ENCODE assay signal across 24 cellular contexts in the genomic region with DNA sequence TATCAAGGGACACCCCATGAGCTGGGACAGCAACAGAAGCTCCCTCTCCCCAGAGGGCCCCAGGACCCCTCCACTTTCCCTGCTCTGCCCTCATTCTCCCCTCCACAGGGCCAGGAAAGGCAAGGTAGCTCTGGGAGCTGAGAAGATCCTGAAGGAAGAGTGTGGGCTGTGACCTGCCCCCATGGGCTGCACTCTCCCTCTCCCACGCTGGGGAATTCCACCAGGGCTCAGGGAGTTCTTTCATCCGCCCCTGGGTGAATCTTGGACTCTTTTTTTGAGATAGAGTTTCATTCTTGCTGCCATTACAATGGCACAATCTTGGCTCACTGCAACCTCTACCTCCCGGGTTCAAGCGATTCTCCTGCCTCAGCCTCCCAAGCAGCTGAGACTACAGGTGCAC.
"Had no signal": no experiment of that assay in that cellular context is flagged by ENCODE, and none has a peak within 500 bp of the region (broad histone marks: within the 10 kb centered on the region; RNA-seq: fewer than 3 reads in every experiment).

No MANE protein-coding gene starts in this region.

- ATAC-seq: esophagus mucosa; gastrocnemius medialis; left lobe of liver; natural killer cell; psoas muscle; right cardiac atrium; stimulated activated memory B cell treated with anti-CD40 and anti-IgM and Interleukin-4, amounts not matched to agents 10 μg/mL and 1 μg/mL and 100 μg/mL, for 72 hours; stimulated activated naive CD8-positive, alpha-beta T cell treated with anti-CD3 and anti-CD28 coated beads, Interleukin-15, Interleukin-2, amounts not matched to agents 100 U/mL and 50 U/mL, for 24 hours; upper lobe of right lung had no signal

- H3K27me3 ChIP-seq: dorsolateral prefrontal cortex, hepatocyte, tibial nerve, vagina had no signal

- FAIRE-seq: colon had no signal

- H3K4me2 ChIP-seq: hepatocyte, neural progenitor cell had no signal

- H3K9ac ChIP-seq: neural progenitor cell had no signal

- H3K79me2 ChIP-seq: hepatocyte had no signal

- DNase-seq: dorsolateral prefrontal cortex; effector CD4-positive, alpha-beta T cell; foreskin fibroblast; gastrocnemius medialis; natural killer cell; nucleus accumbens; psoas muscle; right cardiac atrium; spleen; stimulated activated CD4-positive, alpha-beta T cell treated with anti-CD3 and anti-CD28 coated beads, Interleukin-4, amount 100 ng/mL, for 4 hours; stimulated activated naive CD8-positive, alpha-beta T cell treated with anti-CD3 and anti-CD28 coated beads, Interleukin-15, Interleukin-2, amounts not matched to agents 100 U/mL and 50 U/mL, for 24 hours; substantia nigra; upper lobe of right lung had no signal

- H3K27ac ChIP-seq: hepatocyte, neural progenitor cell, psoas muscle, skin epidermis, tibial nerve, upper lobe of right lung had no signal

- H3K9me3 ChIP-seq: gastrocnemius medialis, psoas muscle, spleen, thoracic aorta, tibial nerve, upper lobe of right lung, vagina had no signal

- H3K4me3 ChIP-seq: dorsolateral prefrontal cortex, gastrocnemius medialis, hepatocyte, lung, neural progenitor cell, psoas muscle, skin epidermis, spleen, thoracic aorta, tibial nerve, upper lobe of right lung, vagina had no signal

- H3K36me3 ChIP-seq: gastrocnemius medialis, neural progenitor cell, spleen, thoracic aorta, tibial nerve, upper lobe of right lung, vagina had no signal

- H2AFZ ChIP-seq: hepatocyte, neural progenitor cell had no signal
